16 cellular contexts compared by ENCODE assay signal in the genomic region with DNA sequence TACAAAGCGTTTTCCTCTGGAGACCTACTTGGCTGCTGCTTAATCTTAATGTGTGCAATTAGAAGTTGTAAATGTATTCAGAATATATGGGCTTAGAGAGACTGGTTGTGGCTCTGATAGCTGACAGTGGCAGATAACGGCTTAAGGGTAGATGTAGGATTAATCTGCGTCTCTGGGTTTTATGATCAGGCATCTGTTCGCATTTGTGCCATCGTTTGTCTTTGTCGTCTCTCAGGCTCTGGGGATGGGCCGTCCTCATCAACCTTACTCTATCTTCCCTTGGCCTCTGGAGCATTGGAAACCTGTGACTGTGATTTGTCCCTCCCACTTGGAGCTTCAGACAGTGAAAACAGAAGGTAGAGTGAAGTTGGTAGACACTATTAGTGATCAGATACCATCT.
"Had no signal": no experiment of that assay in that cellular context is flagged by ENCODE, and none has a peak within 500 bp of the region (broad histone marks: within the 10 kb centered on the region; RNA-seq: fewer than 3 reads in every experiment).

No MANE protein-coding gene starts in this region.

- ATAC-seq: gastrocnemius medialis, heart right ventricle, sciatic nerve, T-cell had no signal

- H3K27me3 Mint-ChIP-seq: T-cell had no signal

- DNase-seq: activated CD4-positive, alpha-beta T cell treated with anti-CD3 and anti-CD28 coated beads for 1 hour; activated CD8-positive, alpha-beta memory T cell treated with anti-CD3 and anti-CD28 coated beads, Interleukin-2, amount 50 U/mL, for 48 hours; activated naive CD4-positive, alpha-beta T cell; cerebellar nuclear complex; effector memory CD4-positive, alpha-beta T cell; gastrocnemius medialis; heart right ventricle; midbrain; ovary; T-cell; T1000 had no signal

- H3K36me3 ChIP-seq: ascending aorta, breast epithelium, gastrocnemius medialis, heart right ventricle, ovary had no signal

- H3K9me3 Mint-ChIP-seq: activated T-helper 1 cell treated with anti-CD3 and anti-CD28 coated beads, Interleukin-12 subunit alpha, Interleukin-12 subunit beta, Interleukin-2, Interleukin-4 antibody, amounts not matched to agents 30 ng/mL and 10 ng/mL and 1 ng/mL, durations not matched to agents 14 hours and 24 hours and 36 hours; T-cell had no signal

- H3K27me3 ChIP-seq: ascending aorta, breast epithelium, gastrocnemius medialis, heart right ventricle, ovary had no signal

- H3K4me3 Mint-ChIP-seq: activated T-helper 1 cell treated with anti-CD3 and anti-CD28 coated beads, Interleukin-12 subunit alpha, Interleukin-12 subunit beta, Interleukin-2, Interleukin-4 antibody, amounts not matched to agents 30 ng/mL and 10 ng/mL and 1 ng/mL, durations not matched to agents 14 hours and 24 hours and 36 hours; T-cell had no signal

- H3K4me1 ChIP-seq: breast epithelium had no signal

- H3K27ac Mint-ChIP-seq: activated T-helper 1 cell treated with anti-CD3 and anti-CD28 coated beads, Interleukin-12 subunit alpha, Interleukin-12 subunit beta, Interleukin-2, Interleukin-4 antibody, amounts not matched to agents 30 ng/mL and 10 ng/mL and 1 ng/mL, durations not matched to agents 14 hours and 24 hours and 36 hours; T-cell had no signal

- H3K9me3 ChIP-seq: ascending aorta, breast epithelium, gastrocnemius medialis, heart right ventricle, ovary had no signal

- H3K4me3 ChIP-seq: ascending aorta, breast epithelium, gastrocnemius medialis, heart right ventricle, ovary had no signal

- H3K27ac ChIP-seq: ascending aorta, breast epithelium, epithelial cell of prostate, gastrocnemius medialis, heart right ventricle, ovary had no signal

- H3K36me3 Mint-ChIP-seq: T-cell had no signal
